19 cellular contexts compared by ENCODE assay signal in the genomic region with DNA sequence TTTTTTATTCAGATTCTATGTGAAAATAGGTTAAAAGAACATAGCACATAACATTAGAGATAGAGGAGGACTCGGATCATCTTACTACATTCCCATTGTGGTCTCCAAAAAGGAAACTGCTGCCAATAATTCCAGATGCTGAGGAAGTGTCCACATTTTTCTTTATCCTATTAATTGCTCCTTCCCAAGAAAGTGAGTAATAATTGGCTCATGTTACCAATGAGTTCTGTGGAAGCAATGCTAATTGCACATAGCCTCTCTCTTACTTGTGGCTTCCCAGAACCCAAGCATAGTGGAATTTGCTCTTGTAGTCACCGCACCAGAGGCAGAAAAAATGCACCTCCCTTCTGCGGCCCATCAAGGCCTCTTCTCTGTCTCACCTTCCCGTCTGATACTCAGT.
DNase-seq lines count a peak whose midpoint lies in the region; ATAC-seq, FAIRE-seq and TF ChIP-seq lines count a peak whose summit lies in the region.
"Had no signal": no experiment of that assay in that cellular context is flagged by ENCODE, and none has a peak within 500 bp of the region (broad histone marks: within the 10 kb centered on the region; RNA-seq: fewer than 3 reads in every experiment).

No MANE protein-coding gene starts in this region.

- no peak for TF ChIP-seq EP300 in transverse colon (IDR thresholded peaks at IDR 0.05; ENCODE audit: low read depth)

- H3K27ac ChIP-seq in transverse colon: no peak overlapping the region
- H3K27ac ChIP-seq: BLaER1 treated with 17β-estradiol and CSF1 and Interleukin-3, amounts not matched to agents 10 nM and 100 nM had no signal

- in situ Hi-C loops in astrocyte of the cerebellum (cut with HindIII; ENCODE audit: low sequenced_read_pairs): no loop called here
- in situ Hi-C loops in KBM-7 (cut with MboI; ENCODE audit: low pct_unique_long_range_greater_than_20kb, low sequenced_read_pairs): no loop called here
- in situ Hi-C loops in transverse colon (cut with MboI; ENCODE audit: low pct_ligation_motif_present in 1 of 4, low pct_unique_long_range_greater_than_20kb in 1 of 4, low sequenced_read_pairs in 3 of 4): no loop called here

- H3K4me3 ChIP-seq in astrocyte of the cerebellum (ENCODE audit: low read depth, low read length) (no peak overlapping the region), transverse colon (no peak overlapping the region)
- H3K4me3 ChIP-seq: BLaER1 treated with 17β-estradiol and CSF1 and Interleukin-3, amounts not matched to agents 10 nM and 100 nM had no signal

- DNase-seq in AG08395 (ENCODE audit: low spot score): peak; percentile 68
- peak; percentile 96 for DNase-seq in HCEC 1CT
- peak; percentile 97 for DNase-seq in astrocyte of the cerebellum (ENCODE audit: low read depth)
- DNase-seq in iris pigment epithelial cell (ENCODE audit: low read depth): peak; percentile 56
- no peak for DNase-seq in KBM-7
- DNase-seq in transverse colon: no peak
- DNase-seq in H54 (ENCODE audit: insufficient read length, low spot score): no peak
- DNase-seq: activated CD4-positive, alpha-beta T cell treated with anti-CD3 and anti-CD28 coated beads, Interleukin-2, amount 50 U/mL, for 48 hours; activated T-cell treated with anti-CD3 and anti-CD28 coated beads, Interleukin-2, amount 50 U/mL, for 72 hours; dermis blood vessel endothelial cell; DMS53; Karpas-422; midbrain; NCI-H187; substantia nigra had no signal

- no peak for ATAC-seq in HG03097 (IDR thresholded peaks at IDR 0.05; ENCODE audit: low FRiP score, unreplicated experiment)
- ATAC-seq: activated T-cell treated with anti-CD3 and anti-CD28 coated beads, Interleukin-2, amount 50 U/mL, for 72 hours; HCT116 had no signal

- H3K27me3 ChIP-seq in transverse colon: no peaks in the 10 kb centered on the region
- H3K27me3 ChIP-seq: BLaER1 treated with 17β-estradiol and CSF1 and Interleukin-3, amounts not matched to agents 10 nM and 100 nM had no signal

- H3K9me3 ChIP-seq in transverse colon: peaks cover 0 to 5% of the 10 kb centered on the region in 2 donors
- H3K9me3 ChIP-seq: BLaER1 treated with 17β-estradiol and CSF1 and Interleukin-3, amounts not matched to agents 10 nM and 100 nM had no signal

- TF ChIP-seq POLR2A in transverse colon (IDR thresholded peaks at IDR 0.05) (no peak), H54 (IDR thresholded peaks at IDR 0.05; ENCODE audit: low read depth, low read length) (no peak)

- WGBS in transverse colon (ENCODE audit: low coverage in 1 of 2), 2 donors: 78 to 86% methylated on average over 2 to 4 of the region's 4 CpGs

- no peaks in the 10 kb centered on the region for H3K4me1 ChIP-seq in transverse colon
- H3K4me1 ChIP-seq: BLaER1 treated with 17β-estradiol and CSF1 and Interleukin-3, amounts not matched to agents 10 nM and 100 nM had no signal

- intact Hi-C loops in transverse colon (cut with DNase I; ENCODE audit: low total_unique reads): no loop called here

- FAIRE-seq in H54 (lab: Jason Lieb, UNC): no peak
- FAIRE-seq: frontal cortex had no signal

- H3K36me3 ChIP-seq in transverse colon: no peaks in the 10 kb centered on the region
- H3K36me3 ChIP-seq: BLaER1 treated with 17β-estradiol and CSF1 and Interleukin-3, amounts not matched to agents 10 nM and 100 nM had no signal

- TF ChIP-seq CTCF in astrocyte of the cerebellum (IDR thresholded peaks at IDR 0.05; ENCODE audit: low read depth, low read length, missing control alignments) (no peak), transverse colon (IDR thresholded peaks at IDR 0.05) (no peak)

Comparison
In these comparisons a context has a peak if more than half of its experiments do, and no peak if none do; other contexts are left out.
1. DNase-seq: peak in AG08395 (single experiment), HCEC 1CT (single experiment), astrocyte of the cerebellum (single experiment) and iris pigment epithelial cell (single experiment); none in KBM-7 (single experiment), transverse colon (single experiment) and H54 (single experiment).